In genomic region chr9:80792721-80793120, GRCh38 we compare ENCODE assay signal across 22 cellular contexts.
"Had no signal": no experiment of that assay in that cellular context is flagged by ENCODE, and none has a peak within 500 bp of the region (broad histone marks: within the 10 kb centered on the region; RNA-seq: fewer than 3 reads in every experiment).

No MANE protein-coding gene starts in this region.

- H3K27ac Mint-ChIP-seq: activated CD4-positive, alpha-beta memory T cell treated with anti-CD3 and anti-CD28 coated beads, Interleukin-2, amount 10 ng/mL, durations not matched to agents 7 days and 5 days; activated CD4-positive, alpha-beta T cell treated with anti-CD3 and anti-CD28 coated beads for 36 hours; activated naive CD4-positive, alpha-beta T cell treated with anti-CD3 and anti-CD28 coated beads for 36 hours; activated naive CD8-positive, alpha-beta T cell; activated T-helper 17 cell treated with anti-CD3 and anti-CD28 coated beads, Interleukin-2, amount 50 U/mL, for 72 hours; T-helper 17 cell had no signal

- H3K27ac ChIP-seq: VCaP had no signal

- DNase-seq: activated CD4-positive, alpha-beta memory T cell treated with anti-CD3 and anti-CD28 coated beads, Interleukin-2, amount 10 ng/mL, durations not matched to agents 7 days and 5 days; activated CD4-positive, alpha-beta T cell treated with anti-CD3 and anti-CD28 coated beads for 36 hours; activated CD4-positive, alpha-beta T cell treated with anti-CD3 and anti-CD28 coated beads, Interleukin-2, amount 50 U/mL, for 1 hour; activated gamma-delta T cell; activated naive CD4-positive, alpha-beta T cell treated with anti-CD3 and anti-CD28 coated beads for 36 hours; activated T-cell treated with anti-CD3 and anti-CD28 coated beads for 4 hours; activated T-cell treated with anti-CD3 and anti-CD28 coated beads, Interleukin-2, amount 50 U/mL, for 48 hours; amygdala; NCI-H1048; NCI-H146; NCI-H2029; NCI-H2107; NCI-H524; PC-3; SIG-M5; T-helper 17 cell; T1000 had no signal

- H3K27me3 Mint-ChIP-seq: activated CD4-positive, alpha-beta memory T cell treated with anti-CD3 and anti-CD28 coated beads, Interleukin-2, amount 10 ng/mL, durations not matched to agents 7 days and 5 days; activated CD4-positive, alpha-beta T cell treated with anti-CD3 and anti-CD28 coated beads for 36 hours; activated naive CD8-positive, alpha-beta T cell; activated T-helper 17 cell treated with anti-CD3 and anti-CD28 coated beads, Interleukin-2, amount 50 U/mL, for 72 hours; T-helper 17 cell had no signal

- H3K36me3 Mint-ChIP-seq: activated naive CD8-positive, alpha-beta T cell; brain had no signal

- H3K4me3 Mint-ChIP-seq: activated CD4-positive, alpha-beta memory T cell treated with anti-CD3 and anti-CD28 coated beads, Interleukin-2, amount 10 ng/mL, durations not matched to agents 7 days and 5 days; activated CD4-positive, alpha-beta T cell treated with anti-CD3 and anti-CD28 coated beads for 36 hours; activated naive CD4-positive, alpha-beta T cell treated with anti-CD3 and anti-CD28 coated beads for 36 hours; activated naive CD8-positive, alpha-beta T cell; activated T-helper 17 cell treated with anti-CD3 and anti-CD28 coated beads, Interleukin-2, amount 50 U/mL, for 72 hours; brain; T-helper 17 cell had no signal

- H3K9me3 Mint-ChIP-seq: activated naive CD4-positive, alpha-beta T cell treated with anti-CD3 and anti-CD28 coated beads for 36 hours had no signal

- H3K4me3 ChIP-seq: K562 had no signal

- H3K4me1 Mint-ChIP-seq: activated CD4-positive, alpha-beta memory T cell treated with anti-CD3 and anti-CD28 coated beads, Interleukin-2, amount 10 ng/mL, durations not matched to agents 7 days and 5 days; activated CD4-positive, alpha-beta T cell treated with anti-CD3 and anti-CD28 coated beads for 36 hours; activated T-helper 17 cell treated with anti-CD3 and anti-CD28 coated beads, Interleukin-2, amount 50 U/mL, for 72 hours; T-helper 17 cell had no signal
